ENCODE assay signal across 1 cellular context in the genomic region with DNA sequence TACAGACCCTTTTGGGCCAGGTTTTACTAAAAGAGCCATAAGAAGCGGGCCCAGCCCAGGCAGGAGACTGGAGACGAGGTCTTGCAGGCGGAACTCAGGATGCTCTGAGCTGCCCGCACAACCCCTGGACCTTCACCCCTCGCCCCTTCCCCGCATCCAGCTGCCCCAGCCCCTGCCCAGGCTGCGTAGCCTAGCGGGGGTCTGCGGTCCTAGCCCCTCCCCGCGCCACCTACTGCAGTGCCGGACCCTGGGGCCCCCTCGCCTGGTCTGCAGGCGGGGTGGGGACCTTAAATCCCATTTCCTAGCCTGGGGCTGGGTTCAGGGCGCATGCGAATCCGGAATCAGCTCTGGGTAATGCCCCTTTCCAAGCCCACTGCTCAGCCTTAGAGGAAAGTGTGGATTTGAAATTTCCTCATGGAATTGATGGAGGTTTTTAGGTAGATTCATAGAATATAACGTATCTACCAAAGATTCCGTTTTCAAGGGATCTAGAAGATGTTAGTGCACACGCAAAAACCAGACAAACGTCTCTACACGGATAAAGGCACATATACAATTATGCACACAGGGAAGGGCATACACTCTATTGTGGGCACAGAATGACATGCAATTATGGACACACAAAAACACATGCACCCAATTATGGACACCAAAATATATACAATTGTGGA.
A peak's percentile ranks its signal among the peaks of the same experiment; 100 is the strongest.
TF ChIP-seq lines count a peak whose summit lies in the region.

No MANE protein-coding gene starts in this region.

TF ChIP-seq in K562, 482 proteins besides CTCF, POLR2A, EP300 and RAD21:
- TF ChIP-seq TRIM24 (IDR thresholded peaks at IDR 0.05) = no peak
- TF ChIP-seq CBX8 (IDR thresholded peaks at IDR 0.05; ENCODE audit: borderline replicate concordance, extremely low read depth, low read depth, low read length, poor library complexity, severe bottlenecking) = peak; percentile 74
